Comparison of ENCODE assay signal across 20 cellular contexts in genomic region chr7:70383947-70384475, GRCh38.
DNase-seq lines count a peak whose midpoint lies in the region; ATAC-seq and TF ChIP-seq lines count a peak whose summit lies in the region.
"Had no signal": no experiment of that assay in that cellular context is flagged by ENCODE, and none has a peak within 500 bp of the region (broad histone marks: within the 10 kb centered on the region; RNA-seq: fewer than 3 reads in every experiment).

No MANE protein-coding gene starts in this region.

- H3K4me1 Mint-ChIP-seq in glutamatergic neuron (ENCODE audit: low read depth, unreplicated experiment) = peaks cover 28% of the 10 kb centered on the region
- H3K4me1 Mint-ChIP-seq: B cell, T-helper 17 cell had no signal

- DNase-seq in NCI-H2081 (lab: John Stamatoyannopoulos, UW) (peak; percentile 50 to 76), NCI-H2081 treated with DMSO at 0.1 percent for 48 hours (lab: John Stamatoyannopoulos, UW) (no peak), DMS 273 (lab: John Stamatoyannopoulos, UW; ENCODE audit: unreplicated experiment) (peak; percentile 94), NCI-H2227 (lab: John Stamatoyannopoulos, UW; ENCODE audit: unreplicated experiment) (peak; percentile 75), glutamatergic neuron (peak; percentile 19), cortex of kidney (lab: John Stamatoyannopoulos, UW) (no peak)
- DNase-seq: 8988T, GDM1, GOT3, MM.1S, NCI-H1092, NCI-H187 treated with DMSO at 0.1 percent for 48 hours, NCI-H226, NCI-H774, SHP77 treated with DMSO at 0.1 percent for 48 hours, T-helper 17 cell had no signal

- H3K36me3 Mint-ChIP-seq in glutamatergic neuron (ENCODE audit: unreplicated experiment) = no peaks in the 10 kb centered on the region

- ATAC-seq in GM19463 (IDR thresholded peaks at IDR 0.05; ENCODE audit: unreplicated experiment) (no peak), GM21717 (IDR thresholded peaks at IDR 0.05; ENCODE audit: unreplicated experiment) (no peak)
- ATAC-seq: HCT116, T-helper 17 cell had no signal

- H3K27me3 Mint-ChIP-seq in glutamatergic neuron (ENCODE audit: unreplicated experiment) = peaks cover 2% of the 10 kb centered on the region
- H3K27me3 Mint-ChIP-seq: B cell, T-helper 17 cell had no signal

- no peak for TF ChIP-seq CTCF in glutamatergic neuron (IDR thresholded peaks at IDR 0.05; ENCODE audit: partially characterized antibody, unreplicated experiment)

- peak overlapping the region; percentile 76 for H3K27ac Mint-ChIP-seq in glutamatergic neuron (ENCODE audit: unreplicated experiment)
- H3K27ac Mint-ChIP-seq: B cell, T-helper 17 cell had no signal

- H3K4me3 Mint-ChIP-seq in glutamatergic neuron (ENCODE audit: unreplicated experiment) = no peak overlapping the region
- H3K4me3 Mint-ChIP-seq: B cell, T-helper 17 cell had no signal

- H3K9me3 Mint-ChIP-seq in glutamatergic neuron (ENCODE audit: unreplicated experiment) = no peaks in the 10 kb centered on the region

Comparison
In these comparisons a context has a peak if more than half of its experiments do, and no peak if none do; other contexts are left out.
1. DNase-seq: peak in NCI-H2081 (2 of 2), DMS 273 (single experiment), NCI-H2227 (single experiment) and glutamatergic neuron (single experiment); none in NCI-H2081 treated with DMSO at 0.1 percent for 48 hours (single experiment) and cortex of kidney (single experiment).